Comparison of ENCODE assay signal across 7 cellular contexts in genomic region chr21:15738779-15739178, GRCh38. TPM values are rescaled to one million over a fixed set of nuclear protein-coding genes. Genes with fewer than 3 reads are reported as not detected.
DNase-seq lines count a peak whose midpoint lies in the region; FAIRE-seq and TF ChIP-seq lines count a peak whose summit lies in the region.
"Not testable (repeated sequence)": the region's sequence is repeated elsewhere in the genome, so short reads cannot be mapped to it uniquely, and the experiment has no call there.

No MANE protein-coding gene starts in this region.

- H3K4me1 ChIP-seq in Loucy (ENCODE audit: insufficient read depth, low read length, poor library complexity, severe bottlenecking) (peaks cover 35% of the 10 kb centered on the region), mesendoderm (ENCODE audit: control insufficient read depth, low read depth, low read length) (peaks cover 11% of the 10 kb centered on the region), trophoblast cell (ENCODE audit: control insufficient read depth in 1 of 2, insufficient read depth in 2 of 2, low read length in 2 of 2) (peaks cover 15 to 22% of the 10 kb centered on the region in 2 experiments)
- not testable (repeated sequence) for H3K4me1 ChIP-seq in astrocyte (ENCODE audit: insufficient read depth, low read length)

- DNase-seq in CMK (ENCODE audit: low read depth) (peak; percentile 55), mesendoderm (peak; percentile 69)
- not testable (repeated sequence) for DNase-seq in T-helper 2 cell treated with Interferon-gamma antibody and Interleukin-4, amounts not matched to agents 5 μg/mL and 100 μg/mL, for 36 hours (ENCODE audit: low spot score); astrocyte (ENCODE audit: low read depth); endothelial cell (ENCODE audit: low spot score); trophoblast cell

- not testable (repeated sequence) for H3K9me3 Mint-ChIP-seq in T-helper 2 cell treated with Interferon-gamma antibody and Interleukin-4, amounts not matched to agents 5 μg/mL and 100 μg/mL, for 36 hours; astrocyte (ENCODE audit: unreplicated experiment); endothelial cell (ENCODE audit: unreplicated experiment)

- H3K4me2 ChIP-seq in Loucy (ENCODE audit: low read depth, low read length, poor library complexity, severe bottlenecking): peak overlapping the region; percentile 13
- not testable (repeated sequence) for H3K4me2 ChIP-seq in astrocyte (ENCODE audit: low read length); mesendoderm (ENCODE audit: low read length)
- peak overlapping the region; percentile 57 for H3K4me2 ChIP-seq in trophoblast cell (ENCODE audit: low read length)

- H2BK12ac ChIP-seq in trophoblast cell (ENCODE audit: low read length): not testable (repeated sequence)

- peaks cover 29% of the 10 kb centered on the region for H4K20me1 ChIP-seq in Loucy (ENCODE audit: insufficient read depth, low read length, poor library complexity, severe bottlenecking)
- peaks cover 75% of the 10 kb centered on the region for H4K20me1 ChIP-seq in astrocyte (ENCODE audit: insufficient read depth, low read length)

- FAIRE-seq in astrocyte (lab: Jason Lieb, UNC): not testable (repeated sequence)

- H3K79me1 ChIP-seq in mesendoderm (ENCODE audit: low read length): peaks cover 13% of the 10 kb centered on the region
- not testable (repeated sequence) for H3K79me1 ChIP-seq in trophoblast cell (ENCODE audit: low read length)

- H3K36me3 Mint-ChIP-seq in T-helper 2 cell treated with Interferon-gamma antibody and Interleukin-4, amounts not matched to agents 5 μg/mL and 100 μg/mL, for 36 hours (ENCODE audit: low read depth): peaks cover 33% of the 10 kb centered on the region
- not testable (repeated sequence) for H3K36me3 Mint-ChIP-seq in astrocyte (ENCODE audit: low read depth, unreplicated experiment); endothelial cell (ENCODE audit: low read depth, unreplicated experiment)

- not testable (repeated sequence) for H3K9ac ChIP-seq in Loucy (ENCODE audit: low read depth, low read length, poor library complexity, severe bottlenecking); astrocyte (ENCODE audit: low read length); mesendoderm (ENCODE audit: low read length); trophoblast cell (ENCODE audit: low read length)

- peak overlapping the region; percentile 43 for H4K12ac ChIP-seq in trophoblast cell (ENCODE audit: low read depth, low read length)

- peaks cover 93% of the 10 kb centered on the region for H3K79me2 ChIP-seq in Loucy (ENCODE audit: insufficient read depth, low read length)
- peaks cover 96% of the 10 kb centered on the region for H3K79me2 ChIP-seq in astrocyte (ENCODE audit: insufficient read depth, low read length)
- H3K79me2 ChIP-seq in mesendoderm (ENCODE audit: control insufficient read depth, insufficient read depth, low read length): peaks cover 60% of the 10 kb centered on the region
- peaks cover 13% of the 10 kb centered on the region for H3K79me2 ChIP-seq in trophoblast cell (ENCODE audit: control insufficient read depth, insufficient read depth, low read length, poor library complexity)

- H3K18ac ChIP-seq in mesendoderm (ENCODE audit: low read length): peak overlapping the region; percentile 14
- not testable (repeated sequence) for H3K18ac ChIP-seq in trophoblast cell (ENCODE audit: low read length)

- H2AK5ac ChIP-seq in mesendoderm (ENCODE audit: low read length); trophoblast cell (ENCODE audit: low read length): not testable (repeated sequence)

- WGBS in mesendoderm (ENCODE audit: extremely low coverage, insufficient coverage, low lambda C conversion rate): no CpG with 5 or more reads among the region's 10 CpGs
- no CpG with 5 or more reads among the region's 10 CpGs for WGBS in trophoblast cell (ENCODE audit: extremely low coverage, insufficient coverage, insufficient read length)

- not testable (repeated sequence) for H3K27me3 Mint-ChIP-seq in T-helper 2 cell treated with Interferon-gamma antibody and Interleukin-4, amounts not matched to agents 5 μg/mL and 100 μg/mL, for 36 hours (ENCODE audit: low read depth); astrocyte (ENCODE audit: low read depth, unreplicated experiment); endothelial cell (ENCODE audit: unreplicated experiment)

- H3K36me3 ChIP-seq in Loucy (ENCODE audit: insufficient read depth, low read length); astrocyte (ENCODE audit: insufficient read depth, low read length); mesendoderm (ENCODE audit: control insufficient read depth, insufficient read depth, low read length); trophoblast cell (ENCODE audit: control insufficient read depth in 1 of 2, insufficient read depth in 2 of 2, low read length in 2 of 2): not testable (repeated sequence)

- not testable (repeated sequence) for H3K23ac ChIP-seq in mesendoderm (ENCODE audit: low read length); trophoblast cell (ENCODE audit: low read length)

- H3K27ac ChIP-seq in astrocyte (ENCODE audit: low read depth, low read length); mesendoderm (ENCODE audit: low read depth, low read length); trophoblast cell (ENCODE audit: low read depth, low read length): not testable (repeated sequence)

- H3K14ac ChIP-seq in trophoblast cell (ENCODE audit: low read length): not testable (repeated sequence)

- not testable (repeated sequence) for H4K91ac ChIP-seq in trophoblast cell (ENCODE audit: low read depth, low read length)

- peaks cover 67% of the 10 kb centered on the region for H3K4me1 Mint-ChIP-seq in T-helper 2 cell treated with Interferon-gamma antibody and Interleukin-4, amounts not matched to agents 5 μg/mL and 100 μg/mL, for 36 hours (ENCODE audit: low read depth)
- peaks cover 52% of the 10 kb centered on the region for H3K4me1 Mint-ChIP-seq in astrocyte (ENCODE audit: low read depth, unreplicated experiment)
- peaks cover 55% of the 10 kb centered on the region for H3K4me1 Mint-ChIP-seq in endothelial cell (ENCODE audit: unreplicated experiment)

- H3K9me2 ChIP-seq in Loucy (replicated peaks; ENCODE audit: low read depth, low read length): not testable (repeated sequence)

- peak overlapping the region; percentile 27 for H3K4me3 Mint-ChIP-seq in T-helper 2 cell treated with Interferon-gamma antibody and Interleukin-4, amounts not matched to agents 5 μg/mL and 100 μg/mL, for 36 hours
- peak overlapping the region; percentile 80 for H3K4me3 Mint-ChIP-seq in astrocyte (ENCODE audit: unreplicated experiment)
- peak overlapping the region; percentile 53 for H3K4me3 Mint-ChIP-seq in endothelial cell (ENCODE audit: unreplicated experiment)

- H4K8ac ChIP-seq in mesendoderm (ENCODE audit: low read depth, low read length); trophoblast cell (ENCODE audit: low read depth, low read length): not testable (repeated sequence)

- not testable (repeated sequence) for H4K5ac ChIP-seq in mesendoderm (ENCODE audit: low read length)

- not testable (repeated sequence) for H3K4ac ChIP-seq in mesendoderm (ENCODE audit: low read depth, low read length)
- peak overlapping the region; percentile 69 for H3K4ac ChIP-seq in trophoblast cell (ENCODE audit: low read depth, low read length)

- not testable (repeated sequence) for H3K9me3 ChIP-seq in Loucy (ENCODE audit: insufficient read depth, low read depth, low read length); astrocyte (ENCODE audit: insufficient read depth, low read depth, low read length); trophoblast cell (ENCODE audit: insufficient read depth, low read depth, low read length)

- H3K27me3 ChIP-seq in Loucy (ENCODE audit: insufficient read depth, low read length, poor library complexity, severe bottlenecking); astrocyte (ENCODE audit: insufficient read depth, low read length); mesendoderm (ENCODE audit: insufficient read depth, low read length, poor library complexity); trophoblast cell (ENCODE audit: insufficient read depth, low read length): not testable (repeated sequence)

- H3F3A ChIP-seq in Loucy (ENCODE audit: low read depth): not testable (repeated sequence)

- H2AFZ ChIP-seq in Loucy (ENCODE audit: low read length); astrocyte (ENCODE audit: low read depth, low read length); trophoblast cell (ENCODE audit: insufficient read depth, low read length, poor library complexity): not testable (repeated sequence)

- not testable (repeated sequence) for H3K4me3 ChIP-seq in Loucy (ENCODE audit: low read length, poor library complexity, severe bottlenecking); astrocyte (ENCODE audit: insufficient read depth, low read depth, low read length); mesendoderm (ENCODE audit: low read length); trophoblast cell (ENCODE audit: low read depth, low read length)

- not testable (repeated sequence) for H3K56ac ChIP-seq in mesendoderm (ENCODE audit: low read length)

- not testable (repeated sequence) for H2BK5ac ChIP-seq in mesendoderm (ENCODE audit: low read length); trophoblast cell (ENCODE audit: low read depth, low read length, poor library complexity)

- not testable (repeated sequence) for H2BK120ac ChIP-seq in mesendoderm (ENCODE audit: low read depth, low read length); trophoblast cell (ENCODE audit: insufficient read depth, low read length, poor library complexity)

- TF ChIP-seq CTCF in Loucy (conservative IDR thresholded peaks at IDR 0.05; ENCODE audit: low read length); astrocyte (IDR thresholded peaks at IDR 0.05; ENCODE audit: insufficient read depth, low read depth, low read length); endothelial cell (IDR thresholded peaks at IDR 0.05; ENCODE audit: unreplicated experiment): not testable (repeated sequence)

- not testable (repeated sequence) for H2BK15ac ChIP-seq in mesendoderm (replicated peaks; ENCODE audit: low read depth)

- not testable (repeated sequence) for H3K27ac Mint-ChIP-seq in T-helper 2 cell treated with Interferon-gamma antibody and Interleukin-4, amounts not matched to agents 5 μg/mL and 100 μg/mL, for 36 hours
- H3K27ac Mint-ChIP-seq in astrocyte (ENCODE audit: unreplicated experiment) (peak overlapping the region; percentile 48), endothelial cell (ENCODE audit: unreplicated experiment) (peak overlapping the region; percentile 64)

RNA-seq across cellular contexts. Expression of gene USP25, which starts 9.0 kb away (rescaled TPM):
- total RNA-seq in astrocyte (49.0 and 49.5 TPM in 2 replicates), endothelial cell (ENCODE audit: unreplicated experiment) (38.0 TPM)
- 30.4 TPM for polyA plus RNA-seq in mesendoderm (2013, experiment 1 of 2)
- polyA plus RNA-seq in mesendoderm (2013, experiment 2 of 2): 31.1 TPM
- 44.5 and 45.5 TPM in 2 replicates for polyA plus RNA-seq in trophoblast cell (2013)

Comparison
In these comparisons a context has a peak if more than half of its experiments do, and no peak if none do; other contexts are left out.
1. H3K4me3 Mint-ChIP-seq: peak in every context shown above with its lines; median percentile 80 in astrocyte; 53 in endothelial cell; 27 in T-helper 2 cell treated with Interferon-gamma antibody and Interleukin-4, amounts not matched to agents 5 μg/mL and 100 μg/mL, for 36 hours.